ENCODE assay signal across 9 cellular contexts in the genomic region with DNA sequence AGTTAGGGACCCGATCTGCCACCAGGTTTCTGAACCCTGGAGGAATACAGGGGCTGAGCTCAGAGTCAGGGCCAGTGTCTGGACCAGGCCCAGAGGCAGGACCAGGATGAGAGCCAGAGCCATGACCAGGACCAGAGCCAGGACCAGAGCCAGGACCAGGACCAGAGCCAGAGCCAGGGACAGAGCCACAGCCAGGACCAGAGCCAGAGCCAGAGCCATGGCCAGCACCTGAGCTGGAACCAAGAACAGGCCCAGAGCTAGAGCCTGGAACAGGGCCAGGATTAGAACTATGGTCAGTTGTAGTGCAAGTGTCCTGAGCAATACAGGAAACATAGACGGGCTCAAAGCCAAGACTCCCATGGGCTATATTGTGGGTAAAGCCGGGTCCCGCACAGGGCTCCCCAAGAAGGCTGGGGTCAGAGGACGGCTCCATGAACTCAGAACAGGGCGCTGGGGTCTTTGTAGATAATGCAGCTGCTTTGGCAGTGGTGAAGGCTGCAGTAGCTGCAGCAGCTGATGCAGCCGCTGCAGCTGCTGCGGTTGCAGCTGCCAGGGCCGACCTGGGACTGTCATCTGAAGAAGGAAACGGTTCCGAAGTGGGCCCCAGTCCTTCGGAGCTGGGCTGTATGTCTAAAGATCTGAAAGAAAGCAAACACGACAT. TPM values are rescaled to one million over a fixed set of nuclear protein-coding genes. Genes with fewer than 3 reads are reported as not detected.
DNase-seq lines count a peak whose midpoint lies in the region; ATAC-seq, FAIRE-seq and TF ChIP-seq lines count a peak whose summit lies in the region.
"Had no signal": no experiment of that assay in that cellular context is flagged by ENCODE, and none has a peak within 500 bp of the region (broad histone marks: within the 10 kb centered on the region; RNA-seq: fewer than 3 reads in every experiment).

No MANE protein-coding gene starts in this region.

- CTCF ChIA-PET in A549 (lab: Yijun Ruan, JAX) = interaction anchor here (0.9 to 7.2 kb wide), 13 partner anchors 8 to 355 kb away, joined by 3 to 68 read pairs (median 14); partner anchors contain the start of genes CCDC107, FAM221B, NPR2 and RMRP

- H3K36me3 Mint-ChIP-seq in IgD-negative memory B cell (peaks cover 5% of the 10 kb centered on the region), mesothelial cell of epicardium (peaks cover 7% of the 10 kb centered on the region)
- H3K36me3 Mint-ChIP-seq in central memory CD8-positive, alpha-beta T cell (ENCODE audit: insufficient read depth) = peaks cover 26% of the 10 kb centered on the region

- no peak for DNase-seq in A549 (ENCODE audit: low read depth in 1 of 2, low spot score in 1 of 2)
- DNase-seq in central memory CD8-positive, alpha-beta T cell (ENCODE audit: low spot score in 2 of 2) = no peak
- no peak for DNase-seq in mesothelial cell of epicardium (ENCODE audit: low spot score in 2 of 2, unreplicated experiment in 2 of 2)
- DNase-seq in NCI-H1092 treated with DMSO at 0.1 percent for 48 hours (lab: John Stamatoyannopoulos, UW) = no peak
- no peak for DNase-seq in activated CD8-positive, alpha-beta memory T cell treated with anti-CD3 and anti-CD28 coated beads, Interleukin-2, amount 50 U/mL, for 4 hours
- DNase-seq in superior temporal gyrus (ENCODE audit: extremely low spot score) = no peak

- FAIRE-seq in A549 (lab: Jason Lieb, UNC) = no peak

- H3K27me3 Mint-ChIP-seq in IgD-negative memory B cell (no peaks in the 10 kb centered on the region), mesothelial cell of epicardium (ENCODE audit: low read depth) (no peaks in the 10 kb centered on the region)
- H3K27me3 Mint-ChIP-seq in central memory CD8-positive, alpha-beta T cell = no peaks in the 10 kb centered on the region

- H3K9me3 Mint-ChIP-seq in IgD-negative memory B cell = peaks cover 0 to 1% (median 0%) of the 10 kb centered on the region in 3 donors
- H3K9me3 Mint-ChIP-seq in central memory CD8-positive, alpha-beta T cell = no peaks in the 10 kb centered on the region
- no peaks in the 10 kb centered on the region for H3K9me3 Mint-ChIP-seq in mesothelial cell of epicardium

- peak overlapping the region in 1 of 2 experiments; percentile 84; a peak in 1 of 6 replicates for H3K27ac ChIP-seq in A549
- H3K27ac ChIP-seq: epithelial cell of prostate had no signal

- no peak for TF ChIP-seq CTCF in A549 (IDR thresholded peaks at IDR 0.05)
- no peak for TF ChIP-seq CTCF in mesothelial cell of epicardium (IDR thresholded peaks at IDR 0.05; ENCODE audit: unreplicated experiment)

- H3K4me1 Mint-ChIP-seq in IgD-negative memory B cell (peaks cover 22 to 31% (median 28%) of the 10 kb centered on the region in 3 donors), mesothelial cell of epicardium (peaks cover 29% of the 10 kb centered on the region)
- peaks cover 38% of the 10 kb centered on the region for H3K4me1 Mint-ChIP-seq in central memory CD8-positive, alpha-beta T cell

- no peak for TF ChIP-seq POLR2A in A549 (IDR thresholded peaks at IDR 0.05; ENCODE audit: low read length)

- ATAC-seq in A549 = no peak
- ATAC-seq in central memory CD8-positive, alpha-beta T cell (replicated peaks; ENCODE audit: extremely low read depth, poor library complexity, severe bottlenecking) = no peak
- no peak for ATAC-seq in GM21529 (IDR thresholded peaks at IDR 0.05; ENCODE audit: unreplicated experiment)

- TF ChIP-seq RAD21 in A549 (conservative IDR thresholded peaks at IDR 0.05 in 1 of 2, IDR thresholded peaks at IDR 0.05 in 1 of 2) = no peak

- no peak for TF ChIP-seq EP300 in A549 (IDR thresholded peaks at IDR 0.05)

- H3K4me2 ChIP-seq in A549 = peak overlapping the region; percentile 87

- H3K4me1 ChIP-seq in A549 = peaks cover 21% of the 10 kb centered on the region

- H3K27ac Mint-ChIP-seq in IgD-negative memory B cell (peak overlapping the region; percentile 96 to 98 (median 97)), mesothelial cell of epicardium (peak overlapping the region; percentile 92)
- H3K27ac Mint-ChIP-seq in central memory CD8-positive, alpha-beta T cell (ENCODE audit: low read depth) = peak overlapping the region; percentile 89

- peak overlapping the region; percentile 30 for H3K4me3 ChIP-seq in A549

- peak overlapping the region; percentile 85 to 98 (median 94) for H3K4me3 Mint-ChIP-seq in IgD-negative memory B cell
- H3K4me3 Mint-ChIP-seq in central memory CD8-positive, alpha-beta T cell = peak overlapping the region; percentile 83
- H3K4me3 Mint-ChIP-seq in mesothelial cell of epicardium = peak overlapping the region; percentile 84

- WGBS in A549 (ENCODE audit: missing lambda C conversion rate) = 52% methylated on average over 11 of the region's 13 CpGs

- no peaks in the 10 kb centered on the region for H3K9me3 ChIP-seq in A549

- POLR2A ChIA-PET in A549 (lab: Yijun Ruan, JAX) = interaction anchor here (1.0 kb wide), 1 partner anchor 54 kb away, joined by 3 read pairs; no protein-coding TSS in a partner anchor

TF ChIP-seq in A549, 52 proteins besides CTCF, POLR2A, EP300 and RAD21:
- TF ChIP-seq RARB (CRISPR knock-in tag; IDR thresholded peaks at IDR 0.05) = no peak
- TF ChIP-seq ZSCAN20 (CRISPR knock-in tag; IDR thresholded peaks at IDR 0.05) = no peak
- no peak for TF ChIP-seq FOXS1 (CRISPR knock-in tag; IDR thresholded peaks at IDR 0.05)
- TF ChIP-seq ZFP36 (IDR thresholded peaks at IDR 0.05; ENCODE audit: borderline replicate concordance, partially characterized antibody) = no peak
- TF ChIP-seq NPAS2 (CRISPR knock-in tag; IDR thresholded peaks at IDR 0.05; ENCODE audit: borderline replicate concordance) = no peak
- no peak for TF ChIP-seq HOXB13 (CRISPR knock-in tag; IDR thresholded peaks at IDR 0.05; ENCODE audit: low read depth)
- no peak for TF ChIP-seq KDM5A (IDR thresholded peaks at IDR 0.05)
- TF ChIP-seq JUNB (IDR thresholded peaks at IDR 0.05) = no peak

RNA-seq across cellular contexts. Expression of gene SPAG8, which starts 0.6 kb away (rescaled TPM):
- polyA plus RNA-seq in A549 (2011; rRNA removed) (0.17 and 0.31 TPM in 2 replicates), A549 (2017; fragmentation: RNase III; extraction: RNeasy Plus Mini Kit Qiagen cat#74134 plus additional on column Dnase treatment) (0.45 to 0.71 TPM (median 0.54 TPM) in 3 replicates), IgD-negative memory B cell (1.1 TPM)
- 0.39 and 0.41 TPM in 2 replicates for polyA plus RNA-seq in A549 (2012; cell fraction: cytosol; rRNA removed)
- polyA plus RNA-seq in A549 (2012; cell fraction: nucleus; rRNA removed) = 1.2 and 1.7 TPM in 2 replicates
- 0.15 TPM in 1 of 2 replicates, not detected in the other for polyA minus RNA-seq in A549 (2011; rRNA and poly(A)+ RNA removed)
- total RNA-seq in mesothelial cell of epicardium = 0.89 to 1.6 TPM (median 1.4 TPM) in 3 replicates

RNA-seq across cellular contexts. Expression of gene HINT2, which starts 3.3 kb away (rescaled TPM):
- polyA plus RNA-seq in A549 (2011; rRNA removed) (46.9 and 47.3 TPM in 2 replicates), A549 (2017; fragmentation: RNase III; extraction: RNeasy Plus Mini Kit Qiagen cat#74134 plus additional on column Dnase treatment) (59.0 to 69.2 TPM (median 68.5 TPM) in 3 replicates), IgD-negative memory B cell (89.2 TPM)
- polyA plus RNA-seq in A549 (2012; cell fraction: cytosol; rRNA removed) = 97.0 and 97.6 TPM in 2 replicates
- 53.7 and 70.8 TPM in 2 replicates for polyA plus RNA-seq in A549 (2012; cell fraction: nucleus; rRNA removed)
- polyA minus RNA-seq in A549 (2011; rRNA and poly(A)+ RNA removed) = 9.7 and 15.6 TPM in 2 replicates
- 29.3 to 31.3 TPM (median 30.7 TPM) in 3 replicates for total RNA-seq in mesothelial cell of epicardium

RNA-seq across cellular contexts. Expression of gene FAM221B, which starts 17.0 kb away (rescaled TPM):
- polyA plus RNA-seq in A549 (2011; rRNA removed) (not detected in 2 replicates), A549 (2017; fragmentation: RNase III; extraction: RNeasy Plus Mini Kit Qiagen cat#74134 plus additional on column Dnase treatment) (not detected in 3 replicates), IgD-negative memory B cell (not detected)
- not detected in 2 replicates for polyA plus RNA-seq in A549 (2012; cell fraction: cytosol; rRNA removed)
- polyA plus RNA-seq in A549 (2012; cell fraction: nucleus; rRNA removed) = not detected in 2 replicates
- polyA minus RNA-seq in A549 (2011; rRNA and poly(A)+ RNA removed) = not detected in 2 replicates
- 0.07 TPM in 1 of 3 replicates, not detected in the others for total RNA-seq in mesothelial cell of epicardium

RNA-seq across cellular contexts. Expression of gene TMEM8B, which starts 17.5 kb away (rescaled TPM):
- 1.8 and 2.0 TPM in 2 replicates for polyA plus RNA-seq in A549 (2011; rRNA removed)
- 1.6 and 2.5 TPM in 2 replicates for polyA plus RNA-seq in A549 (2012; cell fraction: cytosol; rRNA removed)
- polyA plus RNA-seq in A549 (2012; cell fraction: nucleus; rRNA removed) = 7.4 and 8.2 TPM in 2 replicates
- 1.7 to 2.4 TPM (median 2.2 TPM) in 3 replicates for polyA plus RNA-seq in A549 (2017; fragmentation: RNase III; extraction: RNeasy Plus Mini Kit Qiagen cat#74134 plus additional on column Dnase treatment)
- polyA minus RNA-seq in A549 (2011; rRNA and poly(A)+ RNA removed) = 2.0 and 3.7 TPM in 2 replicates
- 1.3 TPM for polyA plus RNA-seq in IgD-negative memory B cell
- total RNA-seq in mesothelial cell of epicardium = 44.4 to 47.9 TPM (median 45.0 TPM) in 3 replicates

RNA-seq across cellular contexts. Expression of gene NPR2, which starts 20.1 kb away (rescaled TPM):
- polyA plus RNA-seq in A549 (2011; rRNA removed) (18.8 and 22.8 TPM in 2 replicates), A549 (2017; fragmentation: RNase III; extraction: RNeasy Plus Mini Kit Qiagen cat#74134 plus additional on column Dnase treatment) (7.8 to 8.2 TPM (median 7.8 TPM) in 3 replicates), IgD-negative memory B cell (1.9 TPM)
- polyA plus RNA-seq in A549 (2012; cell fraction: cytosol; rRNA removed) = 9.4 and 11.4 TPM in 2 replicates
- polyA plus RNA-seq in A549 (2012; cell fraction: nucleus; rRNA removed) = 29.7 and 32.6 TPM in 2 replicates
- 11.9 and 13.4 TPM in 2 replicates for polyA minus RNA-seq in A549 (2011; rRNA and poly(A)+ RNA removed)
- 27.2 to 32.4 TPM (median 30.6 TPM) in 3 replicates for total RNA-seq in mesothelial cell of epicardium
